Comparison of ENCODE assay signal across 24 cellular contexts in genomic region chr14:98754343-98755025, GRCh38.
DNase-seq lines count a peak whose midpoint lies in the region; ATAC-seq, FAIRE-seq and TF ChIP-seq lines count a peak whose summit lies in the region.
"Had no signal": no experiment of that assay in that cellular context is flagged by ENCODE, and none has a peak within 500 bp of the region (broad histone marks: within the 10 kb centered on the region; RNA-seq: fewer than 3 reads in every experiment).

No MANE protein-coding gene starts in this region.

- no peaks in the 10 kb centered on the region for H3K9me3 ChIP-seq in breast epithelium

- H3K4me1 ChIP-seq in breast epithelium = no peaks in the 10 kb centered on the region
- H3K4me1 ChIP-seq: left ventricle myocardium inferior, upper lobe of left lung had no signal

- intact Hi-C loops in MCF 10A (cut with micrococcal nuclease) = loop anchor here (2.0 to 5.0 kb wide), 2 partner anchors 198 to 518 kb away; partner anchors contain the start of gene BCL11B
- intact Hi-C loops in breast epithelium (cut with DNase I; ENCODE audit: low total_unique reads) = no loop called here
- intact Hi-C loops in cardiac septum (cut with DNase I) = no loop called here

- H3K4me3 Mint-ChIP-seq in MCF 10A (ENCODE audit: unreplicated experiment) = no peak overlapping the region
- H3K4me3 Mint-ChIP-seq: activated naive CD4-positive, alpha-beta T cell treated with anti-CD3 and anti-CD28 coated beads for 36 hours; brain; CD8-positive, alpha-beta memory T cell; dendritic cell treated with granulocyte-macrophage colony-stimulating factor and Interleukin-4, amounts not matched to agents 40 ng/mL and 50 ng/mL, for 4 days had no signal

- ATAC-seq in GM18502 (IDR thresholded peaks at IDR 0.05; ENCODE audit: poor library complexity, unreplicated experiment) = no peak
- ATAC-seq: activated CD4-positive, CD25-positive, alpha-beta regulatory T cell treated with anti-CD3 and anti-CD28 coated beads, Interleukin-2, amount 50 U/mL, for 24 hours had no signal

- POLR2A ChIA-PET in MCF 10A (lab: Yijun Ruan, JAX) = interaction anchor here (0.6 to 2.8 kb wide), 3 partner anchors 11 to 203 kb away, joined by 4 to 12 read pairs (median 5); no protein-coding TSS in a partner anchor

- TF ChIP-seq CTCF in MCF 10A (IDR thresholded peaks at IDR 0.05; ENCODE audit: unreplicated experiment) (no peak), breast epithelium (IDR thresholded peaks at IDR 0.05) (no peak), epithelial cell of esophagus (IDR thresholded peaks at IDR 0.05; ENCODE audit: insufficient read depth, low read depth, low read length, missing control alignments) (no peak)

- peaks cover 16% of the 10 kb centered on the region for H3K9me3 Mint-ChIP-seq in MCF 10A (ENCODE audit: unreplicated experiment)

- FAIRE-seq in HTR-8/SVneo (lab: Jason Lieb, UNC) = no peak

- BruUV-seq in MCF 10A (replicated peaks; lab: Mats Ljungman, UMichigan) = TSS peak; percentile 86

- H3K4me3 ChIP-seq in breast epithelium (no peak overlapping the region), epithelial cell of esophagus (ENCODE audit: low read length) (no peak overlapping the region), skeletal muscle cell (ENCODE audit: low read depth, low read length) (no peak overlapping the region)
- H3K4me3 ChIP-seq: left ventricle myocardium inferior, SK-N-MC, upper lobe of left lung had no signal

- peak; percentile 85 for DNase-seq in MCF 10A (ENCODE audit: unreplicated experiment)
- no peak for DNase-seq in breast epithelium (ENCODE audit: low spot score in 2 of 2)
- DNase-seq in NOMO-1 treated with dmso at 0.1 percent for 144 hours (lab: John Stamatoyannopoulos, UW; ENCODE audit: unreplicated experiment) = peak; percentile 51
- peak; percentile 64 for DNase-seq in epithelial cell of esophagus (ENCODE audit: low read depth)
- DNase-seq in skeletal muscle cell (ENCODE audit: low read depth) = peak; percentile 27
- no peak for DNase-seq in HTR-8/SVneo (ENCODE audit: insufficient read length, low spot score)
- no peak for DNase-seq in cardiac septum (ENCODE audit: low spot score)
- DNase-seq: activated CD8-positive, alpha-beta memory T cell treated with anti-CD3 and anti-CD28 coated beads, Interleukin-2, amount 50 U/mL, for 4 hours; activated naive CD4-positive, alpha-beta T cell treated with anti-CD3 and anti-CD28 coated beads for 36 hours; CD8-positive, alpha-beta memory T cell; DMS79 treated with DMSO at 0.1 percent for 48 hours; GOT3; left ventricle myocardium inferior; NCI-H187; NCI-H446; nucleus accumbens; stimulated activated CD4-positive, alpha-beta T cell treated with anti-CD3 and anti-CD28 coated beads, Interleukin-1b, Interleukin-23, amount 100 ng/mL, for 48 hours; T-helper 9 cell; upper lobe of left lung had no signal

- H3K36me3 ChIP-seq in breast epithelium = no peaks in the 10 kb centered on the region
- H3K36me3 ChIP-seq: left ventricle myocardium inferior, upper lobe of left lung had no signal

- no peaks in the 10 kb centered on the region for H3K27me3 ChIP-seq in breast epithelium
- H3K27me3 ChIP-seq: upper lobe of left lung had no signal

- peaks cover 15% of the 10 kb centered on the region for H3K4me1 Mint-ChIP-seq in MCF 10A (ENCODE audit: insufficient read depth, unreplicated experiment)

- CTCF ChIA-PET in MCF 10A (lab: Yijun Ruan, JAX) = interaction anchor here (0.6 to 1.3 kb wide), 5 partner anchors 51 to 776 kb away, joined by 3 read pairs; no protein-coding TSS in a partner anchor

- no peaks in the 10 kb centered on the region for H3K36me3 Mint-ChIP-seq in MCF 10A (ENCODE audit: insufficient read depth, unreplicated experiment)
- H3K36me3 Mint-ChIP-seq: brain had no signal

- H3K27ac Mint-ChIP-seq in MCF 10A (ENCODE audit: low read depth, unreplicated experiment) = peak overlapping the region; percentile 88
- H3K27ac Mint-ChIP-seq: activated naive CD4-positive, alpha-beta T cell treated with anti-CD3 and anti-CD28 coated beads for 36 hours; dendritic cell treated with granulocyte-macrophage colony-stimulating factor and Interleukin-4, amounts not matched to agents 40 ng/mL and 50 ng/mL, for 4 days had no signal

- no peaks in the 10 kb centered on the region for H3K27me3 Mint-ChIP-seq in MCF 10A (ENCODE audit: insufficient read depth, unreplicated experiment)
- H3K27me3 Mint-ChIP-seq: dendritic cell treated with granulocyte-macrophage colony-stimulating factor and Interleukin-4, amounts not matched to agents 40 ng/mL and 50 ng/mL, for 4 days had no signal

- TF ChIP-seq POLR2A in breast epithelium (IDR thresholded peaks at IDR 0.05) = no peak

- no peak overlapping the region for H3K27ac ChIP-seq in breast epithelium
- H3K27ac ChIP-seq: left ventricle myocardium inferior, SK-N-MC, upper lobe of left lung had no signal

Comparison
In these comparisons a context has a peak if more than half of its experiments do, and no peak if none do; other contexts are left out.
1. DNase-seq: peak in MCF 10A (single experiment), NOMO-1 treated with dmso at 0.1 percent for 144 hours (single experiment), epithelial cell of esophagus (single experiment) and skeletal muscle cell (single experiment); none in breast epithelium (0 of 2), HTR-8/SVneo (single experiment) and cardiac septum (single experiment).